ENCODE assay signal across 10 cellular contexts in genomic region chr7:131225619-131226101, GRCh38.
DNase-seq lines count a peak whose midpoint lies in the region; ATAC-seq and TF ChIP-seq lines count a peak whose summit lies in the region.
"Had no signal": no experiment of that assay in that cellular context is flagged by ENCODE, and none has a peak within 500 bp of the region (broad histone marks: within the 10 kb centered on the region; RNA-seq: fewer than 3 reads in every experiment).

No MANE protein-coding gene starts in this region.

- peaks cover 0 to 5% (median 0%) of the 10 kb centered on the region in 11 donors for H3K9me3 Mint-ChIP-seq in naive thymus-derived CD4-positive, alpha-beta T cell
- H3K9me3 Mint-ChIP-seq: T-helper 1 cell treated with Interleukin-12 subunit alpha and Interleukin-12 subunit beta and Interleukin-4 antibody, amounts not matched to agents 30 μg/mL and 1 μg/mL, for 36 hours had no signal

- H3K4me1 ChIP-seq in duodenal mucosa (ENCODE audit: control insufficient read depth in 1 of 2, insufficient read depth in 2 of 2, low read length in 2 of 2): peaks cover 13 to 15% of the 10 kb centered on the region in 2 donors
- peaks cover 0 to under 1% of the 10 kb centered on the region in 2 donors for H3K4me1 ChIP-seq in naive thymus-derived CD4-positive, alpha-beta T cell (ENCODE audit: control insufficient read depth in 2 of 2, insufficient read depth in 2 of 2, low read length in 2 of 2)

- no peaks in the 10 kb centered on the region for H3K36me3 Mint-ChIP-seq in naive thymus-derived CD4-positive, alpha-beta T cell

- peaks cover 6 to 32% (median 16%) of the 10 kb centered on the region in 7 donors for H3K4me1 Mint-ChIP-seq in naive thymus-derived CD4-positive, alpha-beta T cell

- ATAC-seq in naive thymus-derived CD4-positive, alpha-beta T cell: no peak
- ATAC-seq in HG03045 (IDR thresholded peaks at IDR 0.05; ENCODE audit: unreplicated experiment): no peak

- DNase-seq in AG09319 (ENCODE audit: extremely low read depth, low read depth) (peak; percentile 28), HT1080 (ENCODE audit: low read depth) (peak; percentile 29), activated T-cell treated with anti-CD3 and anti-CD28 coated beads for 4 hours (no peak), NCI-H524 (lab: John Stamatoyannopoulos, UW) (no peak), NOMO-1 treated with DMSO at 0.1 percent for 48 hours (lab: John Stamatoyannopoulos, UW; ENCODE audit: unreplicated experiment) (no peak)
- no peak for DNase-seq in naive thymus-derived CD4-positive, alpha-beta T cell

- peak overlapping the region in 5 of 9 donors; percentile 11 to 59 (median 53) for H3K27ac Mint-ChIP-seq in naive thymus-derived CD4-positive, alpha-beta T cell

- H3K4me3 Mint-ChIP-seq in naive thymus-derived CD4-positive, alpha-beta T cell: no peak overlapping the region
- H3K4me3 Mint-ChIP-seq: T-helper 1 cell treated with Interleukin-12 subunit alpha and Interleukin-12 subunit beta and Interleukin-4 antibody, amounts not matched to agents 30 μg/mL and 1 μg/mL, for 36 hours had no signal

- no peak overlapping the region for H3K9ac ChIP-seq in duodenal mucosa (ENCODE audit: low read depth in 1 of 2, low read length in 2 of 2)

- H3K9me3 ChIP-seq in duodenal mucosa (ENCODE audit: control insufficient read depth in 1 of 2, low read length in 2 of 2): no peaks in the 10 kb centered on the region
- H3K9me3 ChIP-seq in naive thymus-derived CD4-positive, alpha-beta T cell (ENCODE audit: control insufficient read depth in 2 of 3, low read length in 3 of 3): no peaks in the 10 kb centered on the region

- no peaks in the 10 kb centered on the region for H3K27me3 Mint-ChIP-seq in naive thymus-derived CD4-positive, alpha-beta T cell

- POLR2A ChIA-PET in naive thymus-derived CD4-positive, alpha-beta T cell (lab: Charles Lee): no interaction called here

- intact Hi-C loops in naive thymus-derived CD4-positive, alpha-beta T cell (cut with micrococcal nuclease): no loop called here

- H3K27me3 ChIP-seq in duodenal mucosa (ENCODE audit: control insufficient read depth in 1 of 2, insufficient read depth in 2 of 2, low read length in 2 of 2): no peaks in the 10 kb centered on the region
- H3K27me3 ChIP-seq in naive thymus-derived CD4-positive, alpha-beta T cell (ENCODE audit: control insufficient read depth in 2 of 2, insufficient read depth in 2 of 2, low read length in 2 of 2): no peaks in the 10 kb centered on the region

- TF ChIP-seq CTCF in AG09319 (IDR thresholded peaks at IDR 0.05; ENCODE audit: low read depth, low read length): no peak

- H3K36me3 ChIP-seq in duodenal mucosa (ENCODE audit: control insufficient read depth in 1 of 2, insufficient read depth in 2 of 2, low read length in 2 of 2): no peaks in the 10 kb centered on the region
- H3K36me3 ChIP-seq in naive thymus-derived CD4-positive, alpha-beta T cell (ENCODE audit: control insufficient read depth in 2 of 3, insufficient read depth in 3 of 3, low read length in 3 of 3): no peaks in the 10 kb centered on the region

- CTCF ChIA-PET in naive thymus-derived CD4-positive, alpha-beta T cell (lab: Charles Lee): no interaction called here

- H3K4me3 ChIP-seq in duodenal mucosa (ENCODE audit: low read depth in 1 of 2, low read length in 2 of 2): no peak overlapping the region
- H3K4me3 ChIP-seq in naive thymus-derived CD4-positive, alpha-beta T cell (ENCODE audit: low read length): no peak overlapping the region

- H3K27ac ChIP-seq in duodenal mucosa (ENCODE audit: low read depth, low read length): peak overlapping the region; percentile 48
- H3K27ac ChIP-seq in naive thymus-derived CD4-positive, alpha-beta T cell (ENCODE audit: low read depth, low read length): no peak overlapping the region
- H3K27ac ChIP-seq: epithelial cell of prostate had no signal

Comparison
In these comparisons a context has a peak if more than half of its experiments do, and no peak if none do; other contexts are left out.
1. DNase-seq: peak in AG09319 (single experiment) and HT1080 (single experiment); none in naive thymus-derived CD4-positive, alpha-beta T cell (0 of 9), activated T-cell treated with anti-CD3 and anti-CD28 coated beads for 4 hours (single experiment), NCI-H524 (0 of 2) and NOMO-1 treated with DMSO at 0.1 percent for 48 hours (single experiment).